ENCODE assay signal across 10 cellular contexts in the genomic region with DNA sequence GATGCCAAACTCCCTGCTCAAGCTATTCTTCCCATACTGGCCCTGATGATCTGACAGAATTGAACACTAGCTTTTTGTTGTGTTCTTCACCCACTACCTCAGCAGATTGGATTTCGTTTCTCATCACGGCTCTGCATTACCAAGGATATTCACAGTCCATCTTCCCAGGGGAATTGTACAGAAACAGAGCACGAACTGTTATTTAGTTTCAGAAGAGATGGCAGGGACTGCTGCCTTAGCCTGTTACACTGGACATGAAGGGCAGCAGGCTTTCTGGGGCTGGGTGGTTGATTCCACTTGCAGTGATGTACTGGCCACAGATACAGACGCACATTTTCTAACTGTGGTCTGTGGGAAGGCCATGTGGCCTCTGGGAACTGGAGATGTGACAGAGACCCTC.
DNase-seq lines count a peak whose midpoint lies in the region; ATAC-seq and TF ChIP-seq lines count a peak whose summit lies in the region.
"Had no signal": no experiment of that assay in that cellular context is flagged by ENCODE, and none has a peak within 500 bp of the region (broad histone marks: within the 10 kb centered on the region; RNA-seq: fewer than 3 reads in every experiment).

No MANE protein-coding gene starts in this region.

- ATAC-seq in activated T-cell treated with anti-CD3 and anti-CD28 coated beads, Interleukin-2, amount 50 U/mL, for 72 hours (replicated peaks in 1 of 2), result no peak
- ATAC-seq in HG02763 (IDR thresholded peaks at IDR 0.05; ENCODE audit: unreplicated experiment), result no peak
- no peak for ATAC-seq in sciatic nerve
- ATAC-seq: lower lobe of right lung had no signal

- H3K9me3 ChIP-seq in adipocyte (ENCODE audit: control insufficient read depth, low read length), result no peaks in the 10 kb centered on the region
- H3K9me3 ChIP-seq in testis, result no peaks in the 10 kb centered on the region
- H3K9me3 ChIP-seq: lower lobe of right lung had no signal

- no peak for TF ChIP-seq CTCF in testis (IDR thresholded peaks at IDR 0.05)

- peaks cover 33% of the 10 kb centered on the region for H3K36me3 ChIP-seq in adipocyte (ENCODE audit: control insufficient read depth, insufficient read depth, low read length, severe bottlenecking)
- no peaks in the 10 kb centered on the region for H3K36me3 ChIP-seq in testis (ENCODE audit: low read depth, missing control alignments)

- H3K4me1 ChIP-seq in adipocyte (ENCODE audit: control insufficient read depth, insufficient read depth, low read length) (peaks cover 53% of the 10 kb centered on the region), testis (peaks cover 87% of the 10 kb centered on the region)

- H3K27me3 ChIP-seq in adipocyte (replicated peaks; ENCODE audit: control insufficient read depth, insufficient read depth, low read length) (no peaks in the 10 kb centered on the region), testis (no peaks in the 10 kb centered on the region)

- peak overlapping the region; percentile 55 for H3K27ac Mint-ChIP-seq in activated T-cell treated with anti-CD3 and anti-CD28 coated beads, Interleukin-2, amount 50 U/mL, for 72 hours

- WGBS in testis, 2 donors, result 37 to 41% methylated on average over 4 of the region's 4 CpGs

- no peaks in the 10 kb centered on the region for H3K27me3 Mint-ChIP-seq in activated T-cell treated with anti-CD3 and anti-CD28 coated beads, Interleukin-2, amount 50 U/mL, for 72 hours (ENCODE audit: low read depth)

- no peak for TF ChIP-seq POLR2A in testis (IDR thresholded peaks at IDR 0.05)

- peaks cover 5 to 8% of the 10 kb centered on the region in 2 donors for H3K36me3 Mint-ChIP-seq in activated T-cell treated with anti-CD3 and anti-CD28 coated beads, Interleukin-2, amount 50 U/mL, for 72 hours (ENCODE audit: insufficient read depth in 2 of 2)

- peak overlapping the region; percentile 67 to 73 for H3K4me3 Mint-ChIP-seq in activated T-cell treated with anti-CD3 and anti-CD28 coated beads, Interleukin-2, amount 50 U/mL, for 72 hours
- H3K4me3 Mint-ChIP-seq: CD14-positive monocyte had no signal

- H3K27ac ChIP-seq in testis, result peak overlapping the region; percentile 3 to 49
- H3K27ac ChIP-seq: lower lobe of right lung had no signal

- peak overlapping the region; percentile 40 for H3K9ac ChIP-seq in adipocyte (ENCODE audit: low read length)

- intact Hi-C loops in testis (cut with DNase I; ENCODE audit: low total_unique reads) (no loop called here), sciatic nerve (cut with DNase I) (no loop called here)

- no peak for DNase-seq in activated T-cell treated with anti-CD3 and anti-CD28 coated beads, Interleukin-2, amount 50 U/mL, for 72 hours
- DNase-seq in activated T-cell treated with anti-CD3 and anti-CD28 coated beads, Interleukin-2, amount 50 U/mL, for 48 hours, result no peak
- DNase-seq in adipocyte (ENCODE audit: low read depth) (no peak), medulla oblongata (ENCODE audit: extremely low spot score) (peak; percentile 59), testis (peak; percentile 62), sciatic nerve (ENCODE audit: low spot score) (no peak), NCI-H1105 treated with DMSO at 0.1 percent for 48 hours (lab: John Stamatoyannopoulos, UW) (no peak)
- DNase-seq: lower lobe of right lung had no signal

- H3K4me3 ChIP-seq in adipocyte (ENCODE audit: low read length) (no peak overlapping the region), testis (no peak overlapping the region)
- H3K4me3 ChIP-seq: lower lobe of right lung had no signal

- peaks cover 98% of the 10 kb centered on the region for H3K4me1 Mint-ChIP-seq in activated T-cell treated with anti-CD3 and anti-CD28 coated beads, Interleukin-2, amount 50 U/mL, for 72 hours (ENCODE audit: low read depth)

- H3K9me3 Mint-ChIP-seq in activated T-cell treated with anti-CD3 and anti-CD28 coated beads, Interleukin-2, amount 50 U/mL, for 72 hours, result no peaks in the 10 kb centered on the region

Comparison
In these comparisons a context has a peak if more than half of its experiments do, and no peak if none do; other contexts are left out.
1. DNase-seq: peak in medulla oblongata (single experiment) and testis (single experiment); none in activated T-cell treated with anti-CD3 and anti-CD28 coated beads, Interleukin-2, amount 50 U/mL, for 72 hours (0 of 2), activated T-cell treated with anti-CD3 and anti-CD28 coated beads, Interleukin-2, amount 50 U/mL, for 48 hours (0 of 2), adipocyte (single experiment), sciatic nerve (single experiment) and NCI-H1105 treated with DMSO at 0.1 percent for 48 hours (single experiment).